ENCODE assay signal across 25 cellular contexts in genomic region chr4:72665376-72665978, GRCh38.
DNase-seq lines count a peak whose midpoint lies in the region; ATAC-seq and TF ChIP-seq lines count a peak whose summit lies in the region.
"Had no signal": no experiment of that assay in that cellular context is flagged by ENCODE, and none has a peak within 500 bp of the region (broad histone marks: within the 10 kb centered on the region; RNA-seq: fewer than 3 reads in every experiment).

No MANE protein-coding gene starts in this region.

- H3K9ac ChIP-seq in mesendoderm (ENCODE audit: low read length) (no peak overlapping the region), trophoblast cell (ENCODE audit: low read length) (no peak overlapping the region)
- H3K9ac ChIP-seq: KMS-11 had no signal

- H2BK15ac ChIP-seq in mesendoderm (replicated peaks; ENCODE audit: low read depth): no peak overlapping the region

- H2BK5ac ChIP-seq in mesendoderm (ENCODE audit: low read length) (no peak overlapping the region), trophoblast cell (ENCODE audit: low read depth, low read length, poor library complexity) (no peak overlapping the region)

- no peak overlapping the region for H3K56ac ChIP-seq in mesendoderm (ENCODE audit: low read length)

- H2BK120ac ChIP-seq in mesendoderm (ENCODE audit: low read depth, low read length) (no peak overlapping the region), trophoblast cell (ENCODE audit: insufficient read depth, low read length, poor library complexity) (no peak overlapping the region)

- H3K9me3 ChIP-seq in MG63 (no peaks in the 10 kb centered on the region), trophoblast cell (ENCODE audit: insufficient read depth, low read depth, low read length) (no peaks in the 10 kb centered on the region)

- H3K4ac ChIP-seq in mesendoderm (ENCODE audit: low read depth, low read length) (no peak overlapping the region), trophoblast cell (ENCODE audit: low read depth, low read length) (no peak overlapping the region)

- H3K27me3 ChIP-seq in mesendoderm (ENCODE audit: insufficient read depth, low read length, poor library complexity) (no peaks in the 10 kb centered on the region), MG63 (no peaks in the 10 kb centered on the region), trophoblast cell (ENCODE audit: insufficient read depth, low read length) (no peaks in the 10 kb centered on the region)

- H2AK5ac ChIP-seq in mesendoderm (ENCODE audit: low read length) (no peak overlapping the region), trophoblast cell (ENCODE audit: low read length) (no peak overlapping the region)

- no peak overlapping the region for H3K27ac ChIP-seq in mesendoderm (ENCODE audit: low read depth, low read length)
- no peak overlapping the region for H3K27ac ChIP-seq in trophoblast cell (ENCODE audit: low read depth, low read length)
- H3K27ac ChIP-seq: KMS-11, PC-9, RWPE1 had no signal

- H3K18ac ChIP-seq in mesendoderm (ENCODE audit: low read length) (no peak overlapping the region), trophoblast cell (ENCODE audit: low read length) (no peak overlapping the region)

- no peak for TF ChIP-seq CTCF in NB4 (IDR thresholded peaks at IDR 0.05; ENCODE audit: low read depth, low read length)

- H2AFZ ChIP-seq in trophoblast cell (ENCODE audit: insufficient read depth, low read length, poor library complexity): no peak overlapping the region
- H2AFZ ChIP-seq: PC-9 had no signal

- no peak overlapping the region for H4K91ac ChIP-seq in trophoblast cell (ENCODE audit: low read depth, low read length)

- no peak for TF ChIP-seq POLR2A in NB4 (IDR thresholded peaks at IDR 0.05; ENCODE audit: extremely low read depth, insufficient read length)

- no peak for ATAC-seq in HG02798 (IDR thresholded peaks at IDR 0.05; ENCODE audit: poor library complexity, unreplicated experiment)
- ATAC-seq: GM12878, HCT116, SK-N-SH treated with all-trans-retinoic acid at 6 μM for 48 hours had no signal

- no peaks in the 10 kb centered on the region for H3K79me2 ChIP-seq in mesendoderm (ENCODE audit: control insufficient read depth, insufficient read depth, low read length)
- no peaks in the 10 kb centered on the region for H3K79me2 ChIP-seq in trophoblast cell (ENCODE audit: control insufficient read depth, insufficient read depth, low read length, poor library complexity)

- WGBS in mesendoderm (ENCODE audit: extremely low coverage, insufficient coverage, low lambda C conversion rate): no CpG with 5 or more reads among the region's 3 CpGs
- no CpG with 5 or more reads among the region's 3 CpGs for WGBS in trophoblast cell (ENCODE audit: extremely low coverage, insufficient coverage, insufficient read length)

- DNase-seq in CD1c-positive myeloid dendritic cell (ENCODE audit: extremely low spot score): peak; percentile 17
- peak; percentile 3 for DNase-seq in NB4 (ENCODE audit: low read depth)
- peak; percentile 51 for DNase-seq in SKM-1 treated with dmso at 0.1 percent for 144 hours (lab: John Stamatoyannopoulos, UW; ENCODE audit: unreplicated experiment)
- DNase-seq in mesendoderm: peak; percentile 33
- DNase-seq in MG63: no peak
- DNase-seq in kidney glomerular epithelial cell (lab: John Stamatoyannopoulos, UW): no peak
- no peak for DNase-seq in trophoblast cell
- DNase-seq: CD4-positive, CD25-positive, alpha-beta regulatory T cell; COR-L47; DMS 273 treated with DMSO at 0.1 percent for 48 hours; DND-41; GOT3; IMR-90; NCI-H1092; NCI-H1436; NCI-H2029; NCI-H526 treated with DMSO at 0.1 percent for 48 hours; PC-9; SHP77 treated with DMSO at 0.1 percent for 48 hours had no signal

- H3K79me1 ChIP-seq in mesendoderm (ENCODE audit: low read length) (no peaks in the 10 kb centered on the region), trophoblast cell (ENCODE audit: low read length) (no peaks in the 10 kb centered on the region)

- H3K4me1 ChIP-seq in mesendoderm (ENCODE audit: control insufficient read depth, low read depth, low read length) (peaks cover 4% of the 10 kb centered on the region), trophoblast cell (ENCODE audit: control insufficient read depth in 1 of 2, insufficient read depth in 2 of 2, low read length in 2 of 2) (no peaks in the 10 kb centered on the region)

- H4K12ac ChIP-seq in trophoblast cell (ENCODE audit: low read depth, low read length): no peak overlapping the region

- H3K23ac ChIP-seq in mesendoderm (ENCODE audit: low read length) (no peak overlapping the region), trophoblast cell (ENCODE audit: low read length) (no peak overlapping the region)

- no peak overlapping the region for H3K14ac ChIP-seq in trophoblast cell (ENCODE audit: low read length)

- H3K4me2 ChIP-seq in mesendoderm (ENCODE audit: low read length) (no peak overlapping the region), trophoblast cell (ENCODE audit: low read length) (no peak overlapping the region)
- H3K4me2 ChIP-seq: KMS-11, PC-9 had no signal

- no peak overlapping the region for H4K8ac ChIP-seq in mesendoderm (ENCODE audit: low read depth, low read length)
- H4K8ac ChIP-seq in trophoblast cell (ENCODE audit: low read depth, low read length): no peak overlapping the region

- no peak overlapping the region for H4K5ac ChIP-seq in mesendoderm (ENCODE audit: low read length)

- H3K4me3 ChIP-seq in NB4 (ENCODE audit: low read depth, low read length): no peak overlapping the region
- H3K4me3 ChIP-seq in mesendoderm (ENCODE audit: low read length): no peak overlapping the region
- no peak overlapping the region for H3K4me3 ChIP-seq in MG63
- no peak overlapping the region for H3K4me3 ChIP-seq in trophoblast cell (ENCODE audit: low read depth, low read length)
- H3K4me3 ChIP-seq: GM12878, PC-9 had no signal

- no peaks in the 10 kb centered on the region for H3K36me3 ChIP-seq in mesendoderm (ENCODE audit: control insufficient read depth, insufficient read depth, low read length)
- no peaks in the 10 kb centered on the region for H3K36me3 ChIP-seq in MG63
- no peaks in the 10 kb centered on the region for H3K36me3 ChIP-seq in trophoblast cell (ENCODE audit: control insufficient read depth in 1 of 2, insufficient read depth in 2 of 2, low read length in 2 of 2)

- no peak overlapping the region for H2BK12ac ChIP-seq in trophoblast cell (ENCODE audit: low read length)

Comparison
In these comparisons a context has a peak if more than half of its experiments do, and no peak if none do; other contexts are left out.
1. DNase-seq: peak in CD1c-positive myeloid dendritic cell (single experiment), NB4 (single experiment), SKM-1 treated with dmso at 0.1 percent for 144 hours (single experiment) and mesendoderm (single experiment); none in MG63 (single experiment), kidney glomerular epithelial cell (single experiment) and trophoblast cell (0 of 2).